ENCODE assay signal across 2 cellular contexts in the genomic region with DNA sequence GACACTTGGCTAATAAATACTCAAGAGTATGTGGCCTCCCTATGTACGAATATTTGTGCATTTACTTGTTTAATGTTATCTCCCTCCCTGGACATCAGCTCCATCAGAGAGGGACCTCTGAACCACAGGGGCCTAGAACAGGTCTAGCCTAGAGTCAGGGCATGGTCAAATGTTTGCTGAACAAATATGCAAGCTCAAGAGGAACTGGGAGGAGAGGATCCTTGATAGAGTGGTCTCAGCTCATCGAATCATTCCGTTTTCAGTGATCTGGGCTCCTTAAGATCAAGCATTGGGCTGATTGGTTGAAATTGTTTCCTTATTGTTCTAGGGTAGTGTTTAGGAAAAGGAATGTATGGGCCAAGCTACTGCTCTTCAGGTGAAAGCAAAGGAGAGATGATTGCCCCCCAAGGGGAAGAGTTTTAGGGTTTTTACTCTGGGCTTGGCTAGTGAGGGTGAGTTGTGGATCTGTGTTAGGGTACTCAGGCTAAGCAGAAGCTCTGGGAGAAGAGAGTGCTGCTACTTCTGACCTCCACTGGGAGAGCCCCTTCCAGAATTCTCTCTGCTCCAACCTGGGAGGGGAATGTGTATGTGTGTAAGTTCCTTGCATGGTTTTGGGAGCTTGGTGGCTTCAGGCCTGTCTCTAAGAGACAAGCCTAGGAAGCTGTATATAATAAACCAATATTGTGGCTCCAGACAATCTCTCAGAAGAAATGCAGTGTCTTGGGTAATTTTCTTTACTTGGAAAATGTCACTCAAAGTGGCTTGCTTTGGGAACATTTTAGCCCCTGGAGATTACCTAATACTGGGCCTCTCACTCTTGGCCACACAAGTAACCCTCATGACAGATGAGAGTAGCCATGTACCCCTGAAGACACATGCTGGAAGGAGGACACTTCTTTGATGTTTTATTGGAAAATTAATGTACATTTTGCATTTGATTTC.
TF ChIP-seq lines count a peak whose summit lies in the region.

No MANE protein-coding gene starts in this region.

TF ChIP-seq in GM12878, 131 proteins besides CTCF, POLR2A, EP300 and RAD21 (continued from another document and continues in another):
- TF ChIP-seq, protein P1, sequence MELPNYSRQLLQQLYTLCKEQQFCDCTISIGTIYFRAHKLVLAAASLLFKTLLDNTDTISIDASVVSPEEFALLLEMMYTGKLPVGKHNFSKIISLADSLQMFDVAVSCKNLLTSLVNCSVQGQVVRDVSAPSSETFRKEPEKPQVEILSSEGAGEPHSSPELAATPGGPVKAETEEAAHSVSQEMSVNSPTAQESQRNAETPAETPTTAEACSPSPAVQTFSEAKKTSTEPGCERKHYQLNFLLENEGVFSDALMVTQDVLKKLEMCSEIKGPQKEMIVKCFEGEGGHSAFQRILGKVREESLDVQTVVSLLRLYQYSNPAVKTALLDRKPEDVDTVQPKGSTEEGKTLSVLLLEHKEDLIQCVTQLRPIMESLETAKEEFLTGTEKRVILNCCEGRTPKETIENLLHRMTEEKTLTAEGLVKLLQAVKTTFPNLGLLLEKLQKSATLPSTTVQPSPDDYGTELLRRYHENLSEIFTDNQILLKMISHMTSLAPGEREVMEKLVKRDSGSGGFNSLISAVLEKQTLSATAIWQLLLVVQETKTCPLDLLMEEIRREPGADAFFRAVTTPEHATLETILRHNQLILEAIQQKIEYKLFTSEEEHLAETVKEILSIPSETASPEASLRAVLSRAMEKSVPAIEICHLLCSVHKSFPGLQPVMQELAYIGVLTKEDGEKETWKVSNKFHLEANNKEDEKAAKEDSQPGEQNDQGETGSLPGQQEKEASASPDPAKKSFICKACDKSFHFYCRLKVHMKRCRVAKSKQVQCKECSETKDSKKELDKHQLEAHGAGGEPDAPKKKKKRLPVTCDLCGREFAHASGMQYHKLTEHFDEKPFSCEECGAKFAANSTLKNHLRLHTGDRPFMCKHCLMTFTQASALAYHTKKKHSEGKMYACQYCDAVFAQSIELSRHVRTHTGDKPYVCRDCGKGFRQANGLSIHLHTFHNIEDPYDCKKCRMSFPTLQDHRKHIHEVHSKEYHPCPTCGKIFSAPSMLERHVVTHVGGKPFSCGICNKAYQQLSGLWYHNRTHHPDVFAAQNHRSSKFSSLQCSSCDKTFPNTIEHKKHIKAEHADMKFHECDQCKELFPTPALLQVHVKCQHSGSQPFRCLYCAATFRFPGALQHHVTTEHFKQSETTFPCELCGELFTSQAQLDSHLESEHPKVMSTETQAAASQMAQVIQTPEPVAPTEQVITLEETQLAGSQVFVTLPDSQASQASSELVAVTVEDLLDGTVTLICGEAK (IDR thresholded peaks at IDR 0.05; ENCODE audit: borderline replicate concordance): 0 out of 2 replicates have a peak, but pooled peaks have one; percentile 35
- TF ChIP-seq, protein P2, sequence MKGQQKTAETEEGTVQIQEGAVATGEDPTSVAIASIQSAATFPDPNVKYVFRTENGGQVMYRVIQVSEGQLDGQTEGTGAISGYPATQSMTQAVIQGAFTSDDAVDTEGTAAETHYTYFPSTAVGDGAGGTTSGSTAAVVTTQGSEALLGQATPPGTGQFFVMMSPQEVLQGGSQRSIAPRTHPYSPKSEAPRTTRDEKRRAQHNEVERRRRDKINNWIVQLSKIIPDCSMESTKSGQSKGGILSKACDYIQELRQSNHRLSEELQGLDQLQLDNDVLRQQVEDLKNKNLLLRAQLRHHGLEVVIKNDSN (IDR thresholded peaks at IDR 0.05; ENCODE audit: borderline replicate concordance, extremely low read length, insufficient read depth, low read depth, low read length): no peak
- TF ChIP-seq, protein P3, sequence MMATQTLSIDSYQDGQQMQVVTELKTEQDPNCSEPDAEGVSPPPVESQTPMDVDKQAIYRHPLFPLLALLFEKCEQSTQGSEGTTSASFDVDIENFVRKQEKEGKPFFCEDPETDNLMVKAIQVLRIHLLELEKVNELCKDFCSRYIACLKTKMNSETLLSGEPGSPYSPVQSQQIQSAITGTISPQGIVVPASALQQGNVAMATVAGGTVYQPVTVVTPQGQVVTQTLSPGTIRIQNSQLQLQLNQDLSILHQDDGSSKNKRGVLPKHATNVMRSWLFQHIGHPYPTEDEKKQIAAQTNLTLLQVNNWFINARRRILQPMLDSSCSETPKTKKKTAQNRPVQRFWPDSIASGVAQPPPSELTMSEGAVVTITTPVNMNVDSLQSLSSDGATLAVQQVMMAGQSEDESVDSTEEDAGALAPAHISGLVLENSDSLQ (IDR thresholded peaks at IDR 0.05): peak; percentile 90
- TF ChIP-seq IKZF2 (IDR thresholded peaks at IDR 0.05) (peak; percentile 56 to 72; a peak in 1 of 4 replicates), SPI1 (IDR thresholded peaks at IDR 0.05; ENCODE audit: borderline replicate concordance, insufficient read depth, low read depth, low read length) (peak; percentile 59; the same call in 1 of the 2 replicates), ZNF24 (IDR thresholded peaks at IDR 0.05) (peak; percentile 34; the same call in 1 of the 2 replicates)
- TF ChIP-seq, protein P4, sequence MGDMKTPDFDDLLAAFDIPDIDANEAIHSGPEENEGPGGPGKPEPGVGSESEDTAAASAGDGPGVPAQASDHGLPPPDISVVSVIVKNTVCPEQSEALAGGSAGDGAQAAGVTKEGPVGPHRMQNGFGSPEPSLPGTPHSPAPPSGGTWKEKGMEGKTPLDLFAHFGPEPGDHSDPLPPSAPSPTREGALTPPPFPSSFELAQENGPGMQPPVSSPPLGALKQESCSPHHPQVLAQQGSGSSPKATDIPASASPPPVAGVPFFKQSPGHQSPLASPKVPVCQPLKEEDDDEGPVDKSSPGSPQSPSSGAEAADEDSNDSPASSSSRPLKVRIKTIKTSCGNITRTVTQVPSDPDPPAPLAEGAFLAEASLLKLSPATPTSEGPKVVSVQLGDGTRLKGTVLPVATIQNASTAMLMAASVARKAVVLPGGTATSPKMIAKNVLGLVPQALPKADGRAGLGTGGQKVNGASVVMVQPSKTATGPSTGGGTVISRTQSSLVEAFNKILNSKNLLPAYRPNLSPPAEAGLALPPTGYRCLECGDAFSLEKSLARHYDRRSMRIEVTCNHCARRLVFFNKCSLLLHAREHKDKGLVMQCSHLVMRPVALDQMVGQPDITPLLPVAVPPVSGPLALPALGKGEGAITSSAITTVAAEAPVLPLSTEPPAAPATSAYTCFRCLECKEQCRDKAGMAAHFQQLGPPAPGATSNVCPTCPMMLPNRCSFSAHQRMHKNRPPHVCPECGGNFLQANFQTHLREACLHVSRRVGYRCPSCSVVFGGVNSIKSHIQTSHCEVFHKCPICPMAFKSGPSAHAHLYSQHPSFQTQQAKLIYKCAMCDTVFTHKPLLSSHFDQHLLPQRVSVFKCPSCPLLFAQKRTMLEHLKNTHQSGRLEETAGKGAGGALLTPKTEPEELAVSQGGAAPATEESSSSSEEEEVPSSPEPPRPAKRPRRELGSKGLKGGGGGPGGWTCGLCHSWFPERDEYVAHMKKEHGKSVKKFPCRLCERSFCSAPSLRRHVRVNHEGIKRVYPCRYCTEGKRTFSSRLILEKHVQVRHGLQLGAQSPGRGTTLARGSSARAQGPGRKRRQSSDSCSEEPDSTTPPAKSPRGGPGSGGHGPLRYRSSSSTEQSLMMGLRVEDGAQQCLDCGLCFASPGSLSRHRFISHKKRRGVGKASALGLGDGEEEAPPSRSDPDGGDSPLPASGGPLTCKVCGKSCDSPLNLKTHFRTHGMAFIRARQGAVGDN (IDR thresholded peaks at IDR 0.05): peak; percentile 59; the same call in 1 of the 2 replicates
- TF ChIP-seq, protein P5, sequence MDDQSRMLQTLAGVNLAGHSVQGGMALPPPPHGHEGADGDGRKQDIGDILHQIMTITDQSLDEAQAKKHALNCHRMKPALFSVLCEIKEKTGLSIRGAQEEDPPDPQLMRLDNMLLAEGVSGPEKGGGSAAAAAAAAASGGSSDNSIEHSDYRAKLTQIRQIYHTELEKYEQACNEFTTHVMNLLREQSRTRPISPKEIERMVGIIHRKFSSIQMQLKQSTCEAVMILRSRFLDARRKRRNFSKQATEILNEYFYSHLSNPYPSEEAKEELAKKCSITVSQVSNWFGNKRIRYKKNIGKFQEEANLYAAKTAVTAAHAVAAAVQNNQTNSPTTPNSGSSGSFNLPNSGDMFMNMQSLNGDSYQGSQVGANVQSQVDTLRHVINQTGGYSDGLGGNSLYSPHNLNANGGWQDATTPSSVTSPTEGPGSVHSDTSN (IDR thresholded peaks at IDR 0.05; ENCODE audit: insufficient replicate concordance, low read depth, low read length): peak; percentile 12

TF ChIP-seq in SK-N-SH treated with all-trans-retinoic acid at 6 μM for 48 hours, 23 proteins besides CTCF, POLR2A, EP300 and RAD21 (continued from another document):
- TF ChIP-seq, protein P6, sequence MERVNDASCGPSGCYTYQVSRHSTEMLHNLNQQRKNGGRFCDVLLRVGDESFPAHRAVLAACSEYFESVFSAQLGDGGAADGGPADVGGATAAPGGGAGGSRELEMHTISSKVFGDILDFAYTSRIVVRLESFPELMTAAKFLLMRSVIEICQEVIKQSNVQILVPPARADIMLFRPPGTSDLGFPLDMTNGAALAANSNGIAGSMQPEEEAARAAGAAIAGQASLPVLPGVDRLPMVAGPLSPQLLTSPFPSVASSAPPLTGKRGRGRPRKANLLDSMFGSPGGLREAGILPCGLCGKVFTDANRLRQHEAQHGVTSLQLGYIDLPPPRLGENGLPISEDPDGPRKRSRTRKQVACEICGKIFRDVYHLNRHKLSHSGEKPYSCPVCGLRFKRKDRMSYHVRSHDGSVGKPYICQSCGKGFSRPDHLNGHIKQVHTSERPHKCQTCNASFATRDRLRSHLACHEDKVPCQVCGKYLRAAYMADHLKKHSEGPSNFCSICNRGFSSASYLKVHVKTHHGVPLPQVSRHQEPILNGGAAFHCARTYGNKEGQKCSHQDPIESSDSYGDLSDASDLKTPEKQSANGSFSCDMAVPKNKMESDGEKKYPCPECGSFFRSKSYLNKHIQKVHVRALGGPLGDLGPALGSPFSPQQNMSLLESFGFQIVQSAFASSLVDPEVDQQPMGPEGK (CRISPR knock-in tag; IDR thresholded peaks at IDR 0.05; ENCODE audit: borderline replicate concordance): no peak
- TF ChIP-seq, protein P7, sequence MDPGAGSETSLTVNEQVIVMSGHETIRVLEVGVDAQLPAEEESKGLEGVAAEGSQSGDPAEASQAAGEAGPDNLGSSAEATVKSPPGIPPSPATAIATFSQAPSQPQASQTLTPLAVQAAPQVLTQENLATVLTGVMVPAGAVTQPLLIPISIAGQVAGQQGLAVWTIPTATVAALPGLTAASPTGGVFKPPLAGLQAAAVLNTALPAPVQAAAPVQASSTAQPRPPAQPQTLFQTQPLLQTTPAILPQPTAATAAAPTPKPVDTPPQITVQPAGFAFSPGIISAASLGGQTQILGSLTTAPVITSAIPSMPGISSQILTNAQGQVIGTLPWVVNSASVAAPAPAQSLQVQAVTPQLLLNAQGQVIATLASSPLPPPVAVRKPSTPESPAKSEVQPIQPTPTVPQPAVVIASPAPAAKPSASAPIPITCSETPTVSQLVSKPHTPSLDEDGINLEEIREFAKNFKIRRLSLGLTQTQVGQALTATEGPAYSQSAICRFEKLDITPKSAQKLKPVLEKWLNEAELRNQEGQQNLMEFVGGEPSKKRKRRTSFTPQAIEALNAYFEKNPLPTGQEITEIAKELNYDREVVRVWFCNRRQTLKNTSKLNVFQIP (CRISPR knock-in tag; IDR thresholded peaks at IDR 0.05; ENCODE audit: borderline replicate concordance, low read depth): no peak
- TF ChIP-seq ZC3H10 (CRISPR knock-in tag; IDR thresholded peaks at IDR 0.05) (no peak), PPARA (CRISPR knock-in tag; IDR thresholded peaks at IDR 0.05; ENCODE audit: borderline replicate concordance) (no peak), ZNF70 (CRISPR knock-in tag; IDR thresholded peaks at IDR 0.05) (no peak), OSR1 (CRISPR knock-in tag; IDR thresholded peaks at IDR 0.05) (no peak), ARNTL (CRISPR knock-in tag; IDR thresholded peaks at IDR 0.05; ENCODE audit: borderline replicate concordance, low read depth) (no peak), ZFP3 (CRISPR knock-in tag; IDR thresholded peaks at IDR 0.05) (no peak), ESRRG (CRISPR knock-in tag; IDR thresholded peaks at IDR 0.05) (no peak)
